27 cellular contexts compared by ENCODE assay signal in the genomic region with DNA sequence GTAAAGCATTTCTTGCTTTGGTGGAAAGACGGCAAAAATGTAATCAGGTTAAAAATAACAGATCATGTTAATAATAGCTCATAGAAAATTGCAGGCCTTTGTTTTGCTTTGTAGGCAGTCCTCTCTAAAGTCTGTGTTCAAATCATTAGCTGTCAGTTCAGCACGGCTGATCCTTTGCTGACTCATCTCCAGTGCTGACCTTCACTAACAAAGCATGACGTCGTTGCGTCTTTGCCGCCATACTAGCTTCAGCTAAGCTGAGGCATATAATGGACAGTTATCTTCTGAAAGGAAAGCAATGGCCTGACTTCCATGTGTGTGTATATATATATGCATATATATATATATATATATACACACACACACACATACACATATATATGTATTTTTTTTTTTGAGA.
"Had no signal": no experiment of that assay in that cellular context is flagged by ENCODE, and none has a peak within 500 bp of the region (broad histone marks: within the 10 kb centered on the region; RNA-seq: fewer than 3 reads in every experiment).

No MANE protein-coding gene starts in this region.

- H3K27ac ChIP-seq: lower lobe of right lung, neural progenitor cell, neutrophil, parathyroid adenoma, psoas muscle, right atrium auricular region, right lobe of liver, tibial nerve, uterus had no signal

- H3K36me3 ChIP-seq: lower lobe of right lung, neural progenitor cell, neutrophil, right atrium auricular region, right lobe of liver, tibial nerve, uterus had no signal

- H3K4me1 ChIP-seq: lower lobe of right lung, neural progenitor cell, parathyroid adenoma, psoas muscle, right atrium auricular region, right lobe of liver, tibial nerve, uterus had no signal

- FAIRE-seq: islet of Langerhans, kidney had no signal

- H3K4me3 ChIP-seq: lower lobe of right lung, neural progenitor cell, psoas muscle, right atrium auricular region, right lobe of liver, smooth muscle cell, tibial nerve, uterus had no signal

- DNase-seq: hypothalamus; immature natural killer cell; kidney; lower lobe of right lung; mammary epithelial cell; mesendoderm; naive B cell; natural killer cell; nephron progenitor cell; occipital lobe; psoas muscle; right lobe of liver; stimulated activated CD4-positive, alpha-beta T cell treated with anti-CD3 and anti-CD28 coated beads, Interleukin-1b, Interleukin-23, amount 100 ng/mL, for 48 hours; stimulated activated CD4-positive, alpha-beta T cell treated with anti-CD3 and anti-CD28 coated beads, Interleukin-2, amount 100 ng/mL, for 48 hours; stimulated activated CD4-positive, alpha-beta T cell treated with anti-CD3 and anti-CD28 coated beads, Interleukin-4, amount 100 ng/mL, for 4 hours; stimulated activated CD8-positive, alpha-beta memory T cell treated with anti-CD3 and anti-CD28 coated beads, Interleukin-4, amount 100 ng/mL, for 48 hours; stimulated activated naive CD4-positive, alpha-beta T cell treated with Interleukin-2 at 50 U/mL for 16 hours; stimulated activated naive CD8-positive, alpha-beta T cell treated with anti-CD3 and anti-CD28 coated beads, Interleukin-15, amount 100 ng/mL, for 72 hours; substantia nigra; uterus had no signal

- H3K27me3 ChIP-seq: neural progenitor cell, neutrophil, right atrium auricular region, right lobe of liver, tibial nerve, uterus had no signal

- H3K9me3 ChIP-seq: lower lobe of right lung, neutrophil, psoas muscle, right atrium auricular region, right lobe of liver, tibial nerve, uterus had no signal
